In the genomic region with DNA sequence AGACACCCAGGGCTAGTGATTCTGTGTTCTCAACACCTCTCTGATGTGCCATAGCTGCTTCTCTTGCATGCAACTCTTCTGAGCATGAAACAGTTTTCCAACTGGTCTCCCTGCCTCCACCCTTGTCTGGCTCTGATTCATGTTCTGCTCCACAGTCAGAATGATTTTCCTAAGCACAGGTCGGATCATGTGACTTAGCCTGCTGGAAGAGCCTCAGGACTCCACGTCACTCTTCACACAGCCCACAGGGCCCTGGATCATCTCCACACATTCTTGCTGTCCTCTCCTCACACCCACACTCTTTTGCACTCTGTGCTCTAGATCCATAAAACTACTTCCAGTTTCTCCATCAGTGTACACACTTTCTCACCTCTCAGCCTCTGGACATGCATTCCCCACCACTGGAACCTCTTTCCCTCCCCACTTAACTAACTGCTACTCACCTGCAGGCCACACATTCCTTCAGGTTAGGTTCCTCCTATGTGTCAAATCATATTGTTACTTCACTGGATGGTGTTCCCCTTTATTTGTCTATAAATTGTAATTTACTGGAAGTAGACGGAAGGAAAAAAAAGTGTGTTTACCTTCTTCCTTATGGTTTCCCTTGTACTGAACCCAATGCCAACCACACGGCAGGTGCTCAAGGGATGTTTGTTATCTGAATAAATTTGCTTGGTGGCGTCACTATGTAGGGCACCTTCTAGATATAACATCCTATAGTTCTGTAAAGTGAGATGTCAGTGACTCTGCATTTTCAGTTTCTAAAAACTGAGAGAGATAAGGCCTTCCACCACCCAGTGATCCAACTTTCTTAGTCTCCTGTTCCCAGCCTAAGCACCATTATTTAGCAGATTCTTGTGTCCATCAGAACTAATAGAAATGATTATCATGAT, we compare ENCODE assay signal across 8 cellular contexts.
DNase-seq lines count a peak whose midpoint lies in the region; ATAC-seq and TF ChIP-seq lines count a peak whose summit lies in the region.

No MANE protein-coding gene starts in this region.

- BruUV-seq in Calu3 (replicated peaks; lab: Mats Ljungman, UMichigan), result no TSS peak

- H3K27ac Mint-ChIP-seq in T-helper 17 cell (peak overlapping the region; percentile 94), Calu3 (ENCODE audit: unreplicated experiment) (no peak overlapping the region)

- ATAC-seq in T-helper 17 cell (peak; percentile 77), foreskin keratinocyte (peak; percentile 88), HG03097 (IDR thresholded peaks at IDR 0.05; ENCODE audit: low FRiP score, unreplicated experiment) (no peak)

- DNase-seq in T-helper 17 cell, result no peak
- DNase-seq in foreskin keratinocyte, result peak; percentile 79 to 91
- no peak for DNase-seq in HT-29 (ENCODE audit: low spot score)
- no peak for DNase-seq in Calu3
- DNase-seq in erythroblast (lab: John Stamatoyannopoulos, UW), result no peak

- H3K4me1 ChIP-seq in foreskin keratinocyte, result peaks cover 23% of the 10 kb centered on the region
- H3K4me1 ChIP-seq in skeletal muscle tissue (ENCODE audit: control insufficient read depth in 3 of 3, insufficient read depth in 3 of 3, low read length in 3 of 3), result peaks cover 23 to 34% (median 32%) of the 10 kb centered on the region in 3 donors

- H3K27ac ChIP-seq in foreskin keratinocyte, result peak overlapping the region; percentile 57
- peak overlapping the region; percentile 32 for H3K27ac ChIP-seq in skeletal muscle tissue (ENCODE audit: low read depth, low read length)

- TF ChIP-seq POLR2A in GM19099 (IDR thresholded peaks at IDR 0.05; ENCODE audit: extremely low read depth, insufficient read length, low read depth) (peak; percentile 19), erythroblast (IDR thresholded peaks at IDR 0.05; ENCODE audit: low read length) (no peak)

- intact Hi-C loops in Calu3 (cut with micrococcal nuclease; ENCODE audit: unreplicated experiment), result no loop called here

- H3K9me3 ChIP-seq in T-helper 17 cell (ENCODE audit: control insufficient read depth, low read length, poor library complexity, severe bottlenecking), result no peaks in the 10 kb centered on the region
- no peaks in the 10 kb centered on the region for H3K9me3 ChIP-seq in skeletal muscle tissue (ENCODE audit: control insufficient read depth in 3 of 3, low read length in 3 of 3)

- H3K9ac ChIP-seq in skeletal muscle tissue (ENCODE audit: low read depth in 1 of 3, low read length in 3 of 3), result no peak overlapping the region

- H3K4me1 Mint-ChIP-seq in T-helper 17 cell (peaks cover 45% of the 10 kb centered on the region), Calu3 (ENCODE audit: low read depth, unreplicated experiment) (peaks cover 43% of the 10 kb centered on the region)

- H3K36me3 ChIP-seq in skeletal muscle tissue (ENCODE audit: control insufficient read depth in 3 of 3, insufficient read depth in 3 of 3, low read length in 3 of 3), result peaks cover 0 to 8% (median 3%) of the 10 kb centered on the region in 3 donors

- H3K4me3 Mint-ChIP-seq in T-helper 17 cell (peak overlapping the region; percentile 50), Calu3 (ENCODE audit: low read depth, unreplicated experiment) (no peak overlapping the region)

- CTCF ChIA-PET in Calu3 (lab: Charles Lee), result no interaction called here

- no peak overlapping the region for H3K4me3 ChIP-seq in skeletal muscle tissue (ENCODE audit: low read length in 3 of 3)

- TF ChIP-seq CTCF in foreskin keratinocyte (conservative IDR thresholded peaks at IDR 0.05) (no peak), Calu3 (IDR thresholded peaks at IDR 0.05; ENCODE audit: unreplicated experiment) (no peak)

- H3K9me3 Mint-ChIP-seq in Calu3 (ENCODE audit: low read depth, unreplicated experiment), result no peaks in the 10 kb centered on the region

- no peaks in the 10 kb centered on the region for H3K27me3 ChIP-seq in foreskin keratinocyte
- no peaks in the 10 kb centered on the region for H3K27me3 ChIP-seq in skeletal muscle tissue (ENCODE audit: control insufficient read depth in 3 of 3, insufficient read depth in 3 of 3, low read length in 3 of 3)

- H3K27me3 Mint-ChIP-seq in T-helper 17 cell (no peaks in the 10 kb centered on the region), Calu3 (ENCODE audit: unreplicated experiment) (no peaks in the 10 kb centered on the region)

- H3K36me3 Mint-ChIP-seq in T-helper 17 cell (ENCODE audit: low read depth), result no peaks in the 10 kb centered on the region
- H3K36me3 Mint-ChIP-seq in Calu3 (ENCODE audit: insufficient read depth, unreplicated experiment), result peaks cover 18% of the 10 kb centered on the region

Comparison
In these comparisons a context has a peak if more than half of its experiments do, and no peak if none do; other contexts are left out.
1. DNase-seq: peak in foreskin keratinocyte (2 of 2); none in T-helper 17 cell (0 of 3), HT-29 (single experiment), Calu3 (single experiment) and erythroblast (0 of 2).